9 cellular contexts compared by ENCODE assay signal in genomic region chr11:96339704-96340554, GRCh38. TPM values are rescaled to one million over a fixed set of nuclear protein-coding genes. Genes with fewer than 3 reads are reported as not detected.
DNase-seq lines count a peak whose midpoint lies in the region; ATAC-seq, FAIRE-seq and TF ChIP-seq lines count a peak whose summit lies in the region.
"Had no signal": no experiment of that assay in that cellular context is flagged by ENCODE, and none has a peak within 500 bp of the region (broad histone marks: within the 10 kb centered on the region; RNA-seq: fewer than 3 reads in every experiment).

No MANE protein-coding gene starts in this region.

- H3K36me3 Mint-ChIP-seq in CD4-positive, CD25-positive, alpha-beta regulatory T cell = peaks cover 12% of the 10 kb centered on the region

- DNase-seq in CD4-positive, CD25-positive, alpha-beta regulatory T cell = no peak
- DNase-seq in RWPE1 (ENCODE audit: low spot score) (no peak), endothelial cell of umbilical vein (ENCODE audit: low read depth, low spot score) (no peak), ovary (peak in 1 of 5 donors; percentile 21), posterior vena cava (ENCODE audit: low spot score) (no peak), SW 1271 (lab: John Stamatoyannopoulos, UW) (no peak), NCI-H345 treated with DMSO at 0.1 percent for 48 hours (lab: John Stamatoyannopoulos, UW; ENCODE audit: unreplicated experiment) (no peak)
- DNase-seq: NCI-H526 treated with DMSO at 0.1 percent for 48 hours had no signal

- H2AFZ ChIP-seq in endothelial cell of umbilical vein (ENCODE audit: low read depth, low read length) = no peak overlapping the region

- no peak for ATAC-seq in CD4-positive, CD25-positive, alpha-beta regulatory T cell (ENCODE audit: low read depth in 2 of 2)
- ATAC-seq in HG03565 (IDR thresholded peaks at IDR 0.05; ENCODE audit: unreplicated experiment) = no peak

- FAIRE-seq in endothelial cell of umbilical vein (lab: Jason Lieb, UNC) = no peak

- H3K27ac ChIP-seq in CD4-positive, CD25-positive, alpha-beta regulatory T cell (ENCODE audit: insufficient read depth, low read length, poor library complexity, severe bottlenecking) = peak overlapping the region; percentile 75
- peak overlapping the region; percentile 69 for H3K27ac ChIP-seq in RWPE1
- no peak overlapping the region for H3K27ac ChIP-seq in endothelial cell of umbilical vein (ENCODE audit: insufficient read depth, low read depth, low read length)
- peak overlapping the region; percentile 58 to 81 for H3K27ac ChIP-seq in ovary

- peak overlapping the region; percentile 98 for H3K4me3 ChIP-seq in CD4-positive, CD25-positive, alpha-beta regulatory T cell (ENCODE audit: low read depth, low read length)
- H3K4me3 ChIP-seq in endothelial cell of umbilical vein (replicated peaks in 1 of 3; ENCODE audit: insufficient read depth in 1 of 3, low read depth in 1 of 3, low read length in 3 of 3) = no peak overlapping the region
- H3K4me3 ChIP-seq in ovary = peak overlapping the region; percentile 26

- no TSS peak for BruUV-seq in endothelial cell of umbilical vein (replicated peaks; lab: Mats Ljungman, UMichigan)

- H3K79me2 ChIP-seq in endothelial cell of umbilical vein (ENCODE audit: control insufficient read depth, insufficient read depth, low read length) = peaks cover 35% of the 10 kb centered on the region

- intact Hi-C loops in endothelial cell of umbilical vein (cut with micrococcal nuclease) = loop anchor here (5.0 kb wide), 1 partner anchor 238 kb away; no protein-coding TSS in a partner anchor
- intact Hi-C loops in ovary (cut with DNase I) = loop anchor here (5.0 to 10.0 kb wide), 6 partner anchors 93 to 505 kb away; no protein-coding TSS in a partner anchor
- intact Hi-C loops in posterior vena cava (cut with DNase I) = loop anchor here (5.0 kb wide), 2 partner anchors 283 to 288 kb away; no protein-coding TSS in a partner anchor

- no peaks in the 10 kb centered on the region for H3K27me3 ChIP-seq in CD4-positive, CD25-positive, alpha-beta regulatory T cell (ENCODE audit: control insufficient read depth, insufficient read depth, low read length)
- H3K27me3 ChIP-seq in endothelial cell of umbilical vein (ENCODE audit: control insufficient read depth in 2 of 2, insufficient read depth in 2 of 2, low read length in 2 of 2) (no peaks in the 10 kb centered on the region), ovary (no peaks in the 10 kb centered on the region)

- dilution Hi-C loops in endothelial cell of umbilical vein (cut with MboI; ENCODE audit: extremely low pct_ligation_motif_present, low sequenced_read_pairs) = no loop called here

- H3K9ac ChIP-seq in endothelial cell of umbilical vein (replicated peaks; ENCODE audit: extremely low read depth, insufficient read depth, low read length) = no peak overlapping the region

- TF ChIP-seq POLR2A in endothelial cell of umbilical vein (IDR thresholded peaks at IDR 0.05; ENCODE audit: low read depth, low read length) = no peak
- no peak for TF ChIP-seq POLR2A in ovary (IDR thresholded peaks at IDR 0.05)

- POLR2A ChIA-PET in RWPE1 (lab: Yijun Ruan, JAX; ENCODE audit: low non-redundant PET) (no interaction called here), endothelial cell of umbilical vein (lab: Charles Lee) (no interaction called here)

- H3K9me3 Mint-ChIP-seq in CD4-positive, CD25-positive, alpha-beta regulatory T cell = peaks cover 0 to 1% (median 0%) of the 10 kb centered on the region in 7 donors

- H3K27ac Mint-ChIP-seq in CD4-positive, CD25-positive, alpha-beta regulatory T cell = peak overlapping the region; percentile 89 to 98 (median 94)

- no peaks in the 10 kb centered on the region for H4K20me1 ChIP-seq in endothelial cell of umbilical vein (replicated peaks; ENCODE audit: control insufficient read depth, extremely low read depth, insufficient read depth, low read length)

- H3K9me1 ChIP-seq in endothelial cell of umbilical vein (replicated peaks; ENCODE audit: control insufficient read depth, extremely low read depth, insufficient read depth, low read length) = no peaks in the 10 kb centered on the region

- peaks cover 68% of the 10 kb centered on the region for H3K4me1 ChIP-seq in CD4-positive, CD25-positive, alpha-beta regulatory T cell (ENCODE audit: control insufficient read depth, insufficient read depth, low read length, poor library complexity, severe bottlenecking)
- peaks cover 30% of the 10 kb centered on the region for H3K4me1 ChIP-seq in endothelial cell of umbilical vein (ENCODE audit: control insufficient read depth, extremely low read depth, insufficient read depth, low read length)
- peaks cover 25% of the 10 kb centered on the region for H3K4me1 ChIP-seq in ovary (ENCODE audit: insufficient read depth)

- H3K4me3 Mint-ChIP-seq in CD4-positive, CD25-positive, alpha-beta regulatory T cell = peak overlapping the region; percentile 95 to 99 (median 97)

- WGBS in ovary, 3 donors = 42 to 62% (median 48%) methylated on average over 7 of the region's 7 CpGs

- TF ChIP-seq EP300 in ovary (IDR thresholded peaks at IDR 0.05) = no peak

- peaks cover 8% of the 10 kb centered on the region for H3K36me3 ChIP-seq in CD4-positive, CD25-positive, alpha-beta regulatory T cell (ENCODE audit: control insufficient read depth, insufficient read depth, low read length)
- H3K36me3 ChIP-seq in endothelial cell of umbilical vein (ENCODE audit: control insufficient read depth in 2 of 2, extremely low read depth in 1 of 2, insufficient read depth in 2 of 2, low read length in 2 of 2) = no peaks in the 10 kb centered on the region
- H3K36me3 ChIP-seq in ovary = no peaks in the 10 kb centered on the region

- H3K9me3 ChIP-seq in CD4-positive, CD25-positive, alpha-beta regulatory T cell (ENCODE audit: control insufficient read depth in 2 of 2, low read length in 2 of 2) = no peaks in the 10 kb centered on the region
- H3K9me3 ChIP-seq in endothelial cell of umbilical vein (replicated peaks; ENCODE audit: control insufficient read depth, insufficient read depth, low read length) (no peaks in the 10 kb centered on the region), ovary (no peaks in the 10 kb centered on the region)

- TF ChIP-seq CTCF in RWPE1 (conservative IDR thresholded peaks at IDR 0.05; ENCODE audit: low read depth) (no peak), endothelial cell of umbilical vein (IDR thresholded peaks at IDR 0.05; ENCODE audit: extremely low read depth in 1 of 2, insufficient read depth in 1 of 2, low read depth in 1 of 2, low read length in 2 of 2) (no peak), ovary (IDR thresholded peaks at IDR 0.05) (no peak)

- peak overlapping the region; percentile 48 for H3K4me2 ChIP-seq in endothelial cell of umbilical vein (ENCODE audit: insufficient read depth, low read length)

- no peaks in the 10 kb centered on the region for H3K27me3 Mint-ChIP-seq in CD4-positive, CD25-positive, alpha-beta regulatory T cell

- CTCF ChIA-PET in RWPE1 (lab: Yijun Ruan, JAX) (interaction anchor here (0.9 to 1.2 kb wide), 2 partner anchors 15 to 126 kb away, joined by 4 read pairs; no protein-coding TSS in a partner anchor), endothelial cell of umbilical vein (lab: Charles Lee) (interaction anchor here (0.7 to 8.5 kb wide), 10 partner anchors 8 to 550 kb away, joined by 3 to 215 read pairs (median 16); partner anchors contain the start of genes CEP57 and FAM76B)

- peaks cover 23 to 64% (median 53%) of the 10 kb centered on the region in 4 donors for H3K4me1 Mint-ChIP-seq in CD4-positive, CD25-positive, alpha-beta regulatory T cell

RNA-seq across cellular contexts. Expression of gene MAML2, which starts 3.1 kb away (rescaled TPM):
- total RNA-seq in CD4-positive, CD25-positive, alpha-beta regulatory T cell = 35.6 TPM
- polyA plus RNA-seq in CD4-positive, CD25-positive, alpha-beta regulatory T cell = 1 to 10 TPM; 4.1 to 9.3 (median 7.8) TPM
- total RNA-seq in endothelial cell of umbilical vein (16.8 and 17.1 TPM in 2 replicates), ovary (10 to 100 TPM; 10.7 to 17.5 (median 14.6) TPM), posterior vena cava (10 to 100 TPM; 13.1 to 16.2 TPM)
- polyA plus RNA-seq in endothelial cell of umbilical vein (12.4 and 15.9 TPM in 2 replicates), ovary (10 to 100 TPM in 1 of 2 donors, 1 to 10 TPM in 1; 7.3 to 16.4 TPM)
- 9.5 and 10.3 TPM in 2 replicates for polyA plus RNA-seq in endothelial cell of umbilical vein (2011; cell fraction: cytosol; rRNA removed)
- polyA plus RNA-seq in endothelial cell of umbilical vein (2011; cell fraction: nucleus; rRNA removed) = 13.0 and 13.3 TPM in 2 replicates
- polyA plus RNA-seq in endothelial cell of umbilical vein (2012) = 6.1 and 8.9 TPM in 2 replicates
- 28.1 and 29.1 TPM in 2 replicates for polyA minus RNA-seq in endothelial cell of umbilical vein
- 0.92 TPM for polyA minus RNA-seq in endothelial cell of umbilical vein (2011; cell fraction: cytosol; rRNA and poly(A)+ RNA removed)
- 38.9 and 40.4 TPM in 2 replicates for polyA minus RNA-seq in endothelial cell of umbilical vein (2011; cell fraction: nucleus; rRNA and poly(A)+ RNA removed)

RNA-seq across cellular contexts. Expression of gene CCDC82, which starts 49.8 kb away (rescaled TPM):
- total RNA-seq in CD4-positive, CD25-positive, alpha-beta regulatory T cell = 37.3 TPM
- polyA plus RNA-seq in CD4-positive, CD25-positive, alpha-beta regulatory T cell = 10 to 100 TPM; 22.2 to 27.8 (median 24.8) TPM
- total RNA-seq in endothelial cell of umbilical vein (32.8 and 33.4 TPM in 2 replicates), ovary (10 to 100 TPM; 14.8 to 31.8 (median 23.0) TPM), posterior vena cava (10 to 100 TPM; 28.5 to 41.1 TPM)
- polyA plus RNA-seq in endothelial cell of umbilical vein (5.2 and 8.1 TPM in 2 replicates), ovary (10 to 100 TPM; 16.2 to 26.0 TPM)
- polyA plus RNA-seq in endothelial cell of umbilical vein (2011; cell fraction: cytosol; rRNA removed) = 8.0 and 8.4 TPM in 2 replicates
- 32.7 and 50.6 TPM in 2 replicates for polyA plus RNA-seq in endothelial cell of umbilical vein (2011; cell fraction: nucleus; rRNA removed)
- polyA plus RNA-seq in endothelial cell of umbilical vein (2012) = 28.6 and 40.1 TPM in 2 replicates
- polyA minus RNA-seq in endothelial cell of umbilical vein = 9.6 and 11.0 TPM in 2 replicates
- 5.4 TPM for polyA minus RNA-seq in endothelial cell of umbilical vein (2011; cell fraction: cytosol; rRNA and poly(A)+ RNA removed)
- polyA minus RNA-seq in endothelial cell of umbilical vein (2011; cell fraction: nucleus; rRNA and poly(A)+ RNA removed) = 45.1 and 62.5 TPM in 2 replicates

RNA-seq across cellular contexts. Expression of gene JRKL, which starts 49.9 kb away (rescaled TPM):
- total RNA-seq in CD4-positive, CD25-positive, alpha-beta regulatory T cell = 4.4 TPM
- polyA plus RNA-seq in CD4-positive, CD25-positive, alpha-beta regulatory T cell = 1 to 10 TPM; 2.1 to 5.3 (median 3.2) TPM
- total RNA-seq in endothelial cell of umbilical vein (7.0 and 7.6 TPM in 2 replicates), ovary (10 to 100 TPM in 5 of 7 donors, 1 to 10 TPM in 2; 7.1 to 18.8 (median 11.7) TPM), posterior vena cava (10 to 100 TPM; 10.1 to 13.9 TPM)
- polyA plus RNA-seq in endothelial cell of umbilical vein (0.75 and 1.4 TPM in 2 replicates), ovary (10 to 100 TPM in 1 of 2 donors, 1 to 10 TPM in 1; 7.8 to 12.8 TPM)
- polyA plus RNA-seq in endothelial cell of umbilical vein (2011; cell fraction: cytosol; rRNA removed) = 1.8 and 2.0 TPM in 2 replicates
- 1.8 and 3.0 TPM in 2 replicates for polyA plus RNA-seq in endothelial cell of umbilical vein (2011; cell fraction: nucleus; rRNA removed)
- polyA plus RNA-seq in endothelial cell of umbilical vein (2012) = 7.7 and 8.6 TPM in 2 replicates
- 2.6 and 3.5 TPM in 2 replicates for polyA minus RNA-seq in endothelial cell of umbilical vein
- 2.0 TPM for polyA minus RNA-seq in endothelial cell of umbilical vein (2011; cell fraction: cytosol; rRNA and poly(A)+ RNA removed)
- polyA minus RNA-seq in endothelial cell of umbilical vein (2011; cell fraction: nucleus; rRNA and poly(A)+ RNA removed) = 1.7 and 2.9 TPM in 2 replicates

Comparison
In these comparisons a context has a peak if more than half of its experiments do, and no peak if none do; other contexts are left out.
1. H3K4me3 ChIP-seq: peak in CD4-positive, CD25-positive, alpha-beta regulatory T cell (single experiment) and ovary (single experiment); none in endothelial cell of umbilical vein (0 of 3).